ENCODE assay signal across 8 cellular contexts in genomic region chrX:119784747-119785446, GRCh38. TPM values are rescaled to one million over a fixed set of nuclear protein-coding genes. Genes with fewer than 3 reads are reported as not detected.
DNase-seq lines count a peak whose midpoint lies in the region; ATAC-seq and TF ChIP-seq lines count a peak whose summit lies in the region.

No MANE protein-coding gene starts in this region.

- H3K4me1 ChIP-seq in adrenal gland (replicated peaks in 1 of 2) (peaks cover 4 to 30% of the 10 kb centered on the region in 2 donors), mucosa of descending colon (ENCODE audit: low read depth) (peaks cover 14% of the 10 kb centered on the region), vagina (peaks cover 26% of the 10 kb centered on the region)

- 41 to 76% (median 72%) methylated on average over 3 to 14 of the region's 14 CpGs for WGBS in adrenal gland, 4 donors

- ATAC-seq in HG02981 (IDR thresholded peaks at IDR 0.05; ENCODE audit: unreplicated experiment) (peak; percentile 53), mucosa of descending colon (peak; percentile 77), HG03097 (IDR thresholded peaks at IDR 0.05; ENCODE audit: low FRiP score, unreplicated experiment) (no peak)

- TF ChIP-seq CTCF in adrenal gland (IDR thresholded peaks at IDR 0.05) (peak in 5 of 6 experiments; percentile 15 to 42 (median 33)), mucosa of descending colon (IDR thresholded peaks at IDR 0.05) (no peak), vagina (IDR thresholded peaks at IDR 0.05) (no peak)

- H3K9me3 ChIP-seq in adrenal gland (replicated peaks in 1 of 3) (no peaks in the 10 kb centered on the region), mucosa of descending colon (no peaks in the 10 kb centered on the region), vagina (no peaks in the 10 kb centered on the region)

- DNase-seq in ELF-1 (ENCODE audit: low read depth, low spot score): peak; percentile 79
- DNase-seq in T follicular helper cell (ENCODE audit: low read depth): peak; percentile 37
- peak in 4 of 7 donors; percentile 22 to 52 (median 33) for DNase-seq in adrenal gland
- DNase-seq in mucosa of descending colon: peak in 2 of 3 donors; percentile 48 to 49
- no peak for DNase-seq in NCI-H1105 treated with DMSO at 0.1 percent for 48 hours (lab: John Stamatoyannopoulos, UW)
- DNase-seq in vagina (ENCODE audit: extremely low spot score in 2 of 2): no peak

- H3K4me3 ChIP-seq in adrenal gland: no peak overlapping the region
- H3K4me3 ChIP-seq in mucosa of descending colon: no peak overlapping the region
- H3K4me3 ChIP-seq in vagina: no peak overlapping the region

- H3K27ac ChIP-seq in adrenal gland (no peak overlapping the region), vagina (no peak overlapping the region)

- no peaks in the 10 kb centered on the region for H3K27me3 ChIP-seq in adrenal gland
- no peaks in the 10 kb centered on the region for H3K27me3 ChIP-seq in vagina

- TF ChIP-seq POLR2A in adrenal gland (IDR thresholded peaks at IDR 0.05) (no peak), vagina (IDR thresholded peaks at IDR 0.05) (no peak)

- intact Hi-C loops in adrenal gland (cut with DNase I): no loop called here
- intact Hi-C loops in mucosa of descending colon (cut with DNase I, micrococcal nuclease): no loop called here
- intact Hi-C loops in vagina (cut with DNase I): no loop called here

- H3K36me3 ChIP-seq in adrenal gland (replicated peaks in 1 of 2): peaks cover 0 to 23% of the 10 kb centered on the region in 2 donors
- no peaks in the 10 kb centered on the region for H3K36me3 ChIP-seq in mucosa of descending colon (ENCODE audit: low read depth)
- no peaks in the 10 kb centered on the region for H3K36me3 ChIP-seq in vagina

RNA-seq across cellular contexts. Expression of gene RPL39, which starts 6.5 kb away (rescaled TPM):
- total RNA-seq in adrenal gland: 1,000 to 10,000 TPM in 7 of 8 donors, 100 to 1,000 TPM in 1; 797 to 3,528 (median 1,809) TPM
- 1,000 to 10,000 TPM; 2,112 to 4,409 (median 2,406) TPM for polyA plus RNA-seq in adrenal gland
- 1,000 to 10,000 TPM; 1,241 to 1,374 (median 1,261) TPM for total RNA-seq in mucosa of descending colon
- 1,813 TPM for total RNA-seq in vagina

RNA-seq across cellular contexts. Expression of gene SOWAHD, which starts 26.5 kb away (rescaled TPM):
- total RNA-seq in adrenal gland (1 to 10 TPM in 6 of 8 donors, under 1 TPM in 1, not detected in 1; 0.53 to 5.9 (median 1.5) TPM), mucosa of descending colon (1 to 10 TPM; 1.4 to 2.7 (median 2.1) TPM), vagina (not detected)
- 1 to 10 TPM in 1 of 3 donors, under 1 TPM in 2; 0.13 to 1.4 (median 0.47) TPM for polyA plus RNA-seq in adrenal gland

Comparison
In these comparisons a context has a peak if more than half of its experiments do, and no peak if none do; other contexts are left out.
1. DNase-seq: peak in ELF-1 (single experiment), T follicular helper cell (single experiment), adrenal gland (4 of 7) and mucosa of descending colon (2 of 3); none in NCI-H1105 treated with DMSO at 0.1 percent for 48 hours (single experiment) and vagina (0 of 2).
2. CTCF ChIP-seq: peak in adrenal gland (5 of 6); none in mucosa of descending colon (single experiment) and vagina (0 of 3).